In the genomic region with DNA sequence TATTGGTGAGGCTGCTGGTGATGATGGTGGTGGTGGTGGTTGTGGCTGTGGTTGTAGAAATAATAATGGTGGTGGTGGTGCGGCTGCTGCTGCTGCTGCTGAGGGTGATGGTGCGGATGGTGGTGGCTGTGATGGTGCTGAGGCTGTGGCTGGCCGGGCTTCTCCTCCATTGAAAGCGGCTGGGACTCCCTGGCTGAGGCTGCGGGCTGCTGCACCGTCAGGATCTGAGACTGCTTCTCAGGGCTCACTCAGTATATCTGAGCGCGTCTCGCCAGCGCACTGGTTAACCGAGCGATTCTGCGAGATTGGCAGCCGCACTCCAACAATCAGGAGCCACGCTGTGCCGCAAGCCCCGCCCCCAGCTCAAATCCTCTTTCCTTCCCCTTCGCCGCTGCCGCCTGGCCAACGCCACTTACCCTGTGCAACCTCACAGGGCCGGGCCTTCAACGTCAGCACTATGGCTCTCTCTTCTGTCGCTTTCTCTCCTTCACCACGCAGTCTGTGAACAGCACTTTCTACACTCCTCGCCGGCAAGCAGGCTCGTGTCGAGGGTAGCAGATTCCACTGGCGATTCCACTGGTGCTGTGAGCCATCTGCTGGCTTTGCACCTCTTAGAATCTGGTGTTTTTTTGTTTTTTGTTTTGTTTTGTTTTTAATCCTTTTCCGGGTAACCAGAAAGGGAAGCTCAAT, we compare ENCODE assay signal across 1 cellular context.
TF ChIP-seq lines count a peak whose summit lies in the region.

TSS of gene NUFIP2 (minus strand) at position 259 of the 690 bp plus-strand sequence. CDS start at position 170, 89 bp downstream.

TF ChIP-seq in HepG2, 621 proteins besides CTCF, POLR2A, EP300 and RAD21 (continued from another document and continues in another):
- no peak for TF ChIP-seq GRHL1 (CRISPR knock-in tag; conservative IDR thresholded peaks at IDR 0.05)
- peak; percentile 90 for TF ChIP-seq NFYC (CRISPR knock-in tag; IDR thresholded peaks at IDR 0.05)
- TF ChIP-seq ZSCAN31 (CRISPR knock-in tag; IDR thresholded peaks at IDR 0.05; ENCODE audit: low read depth) = 0 out of 2 replicates have a peak, but pooled peaks have one; percentile 55
- no peak for TF ChIP-seq ARID3A (IDR thresholded peaks at IDR 0.05; ENCODE audit: low read depth, low read length)
- no peak for TF ChIP-seq PLRG1 (conservative IDR thresholded peaks at IDR 0.05)
- TF ChIP-seq, protein P1, sequence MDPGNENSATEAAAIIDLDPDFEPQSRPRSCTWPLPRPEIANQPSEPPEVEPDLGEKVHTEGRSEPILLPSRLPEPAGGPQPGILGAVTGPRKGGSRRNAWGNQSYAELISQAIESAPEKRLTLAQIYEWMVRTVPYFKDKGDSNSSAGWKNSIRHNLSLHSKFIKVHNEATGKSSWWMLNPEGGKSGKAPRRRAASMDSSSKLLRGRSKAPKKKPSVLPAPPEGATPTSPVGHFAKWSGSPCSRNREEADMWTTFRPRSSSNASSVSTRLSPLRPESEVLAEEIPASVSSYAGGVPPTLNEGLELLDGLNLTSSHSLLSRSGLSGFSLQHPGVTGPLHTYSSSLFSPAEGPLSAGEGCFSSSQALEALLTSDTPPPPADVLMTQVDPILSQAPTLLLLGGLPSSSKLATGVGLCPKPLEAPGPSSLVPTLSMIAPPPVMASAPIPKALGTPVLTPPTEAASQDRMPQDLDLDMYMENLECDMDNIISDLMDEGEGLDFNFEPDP (CRISPR knock-in tag; conservative IDR thresholded peaks at IDR 0.05) = no peak
- TF ChIP-seq, protein P2, sequence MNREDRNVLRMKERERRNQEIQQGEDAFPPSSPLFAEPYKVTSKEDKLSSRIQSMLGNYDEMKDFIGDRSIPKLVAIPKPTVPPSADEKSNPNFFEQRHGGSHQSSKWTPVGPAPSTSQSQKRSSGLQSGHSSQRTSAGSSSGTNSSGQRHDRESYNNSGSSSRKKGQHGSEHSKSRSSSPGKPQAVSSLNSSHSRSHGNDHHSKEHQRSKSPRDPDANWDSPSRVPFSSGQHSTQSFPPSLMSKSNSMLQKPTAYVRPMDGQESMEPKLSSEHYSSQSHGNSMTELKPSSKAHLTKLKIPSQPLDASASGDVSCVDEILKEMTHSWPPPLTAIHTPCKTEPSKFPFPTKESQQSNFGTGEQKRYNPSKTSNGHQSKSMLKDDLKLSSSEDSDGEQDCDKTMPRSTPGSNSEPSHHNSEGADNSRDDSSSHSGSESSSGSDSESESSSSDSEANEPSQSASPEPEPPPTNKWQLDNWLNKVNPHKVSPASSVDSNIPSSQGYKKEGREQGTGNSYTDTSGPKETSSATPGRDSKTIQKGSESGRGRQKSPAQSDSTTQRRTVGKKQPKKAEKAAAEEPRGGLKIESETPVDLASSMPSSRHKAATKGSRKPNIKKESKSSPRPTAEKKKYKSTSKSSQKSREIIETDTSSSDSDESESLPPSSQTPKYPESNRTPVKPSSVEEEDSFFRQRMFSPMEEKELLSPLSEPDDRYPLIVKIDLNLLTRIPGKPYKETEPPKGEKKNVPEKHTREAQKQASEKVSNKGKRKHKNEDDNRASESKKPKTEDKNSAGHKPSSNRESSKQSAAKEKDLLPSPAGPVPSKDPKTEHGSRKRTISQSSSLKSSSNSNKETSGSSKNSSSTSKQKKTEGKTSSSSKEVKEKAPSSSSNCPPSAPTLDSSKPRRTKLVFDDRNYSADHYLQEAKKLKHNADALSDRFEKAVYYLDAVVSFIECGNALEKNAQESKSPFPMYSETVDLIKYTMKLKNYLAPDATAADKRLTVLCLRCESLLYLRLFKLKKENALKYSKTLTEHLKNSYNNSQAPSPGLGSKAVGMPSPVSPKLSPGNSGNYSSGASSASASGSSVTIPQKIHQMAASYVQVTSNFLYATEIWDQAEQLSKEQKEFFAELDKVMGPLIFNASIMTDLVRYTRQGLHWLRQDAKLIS (CRISPR knock-in tag; IDR thresholded peaks at IDR 0.05) = peak; percentile 94
- TF ChIP-seq MAFG (CRISPR knock-in tag; IDR thresholded peaks at IDR 0.05) = no peak
- TF ChIP-seq NCOA5 (CRISPR knock-in tag; IDR thresholded peaks at IDR 0.05) = no peak
- TF ChIP-seq SP140L (CRISPR knock-in tag; IDR thresholded peaks at IDR 0.05; ENCODE audit: borderline replicate concordance) = 0 out of 2 replicates have a peak, but pooled peaks have one; percentile 63
- TF ChIP-seq, protein P3, sequence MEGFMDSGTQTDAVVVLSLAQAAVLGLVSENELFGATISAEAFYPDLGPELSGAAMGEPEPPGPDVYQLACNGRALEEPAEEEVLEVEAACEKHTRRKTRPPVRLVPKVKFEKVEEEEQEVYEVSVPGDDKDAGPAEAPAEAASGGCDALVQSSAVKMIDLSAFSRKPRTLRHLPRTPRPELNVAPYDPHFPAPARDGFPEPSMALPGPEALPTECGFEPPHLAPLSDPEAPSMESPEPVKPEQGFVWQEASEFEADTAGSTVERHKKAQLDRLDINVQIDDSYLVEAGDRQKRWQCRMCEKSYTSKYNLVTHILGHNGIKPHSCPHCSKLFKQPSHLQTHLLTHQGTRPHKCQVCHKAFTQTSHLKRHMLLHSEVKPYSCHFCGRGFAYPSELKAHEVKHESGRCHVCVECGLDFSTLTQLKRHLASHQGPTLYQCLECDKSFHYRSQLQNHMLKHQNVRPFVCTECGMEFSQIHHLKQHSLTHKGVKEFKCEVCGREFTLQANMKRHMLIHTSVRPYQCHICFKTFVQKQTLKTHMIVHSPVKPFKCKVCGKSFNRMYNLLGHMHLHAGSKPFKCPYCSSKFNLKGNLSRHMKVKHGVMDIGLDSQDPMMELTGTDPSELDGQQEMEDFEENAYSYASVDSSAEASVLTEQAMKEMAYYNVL (CRISPR knock-in tag; IDR thresholded peaks at IDR 0.05; ENCODE audit: borderline replicate concordance) = peak; percentile 27; the same call in 1 of the 2 replicates
- peak; percentile 84 for TF ChIP-seq RXRB (CRISPR knock-in tag; IDR thresholded peaks at IDR 0.05; ENCODE audit: borderline replicate concordance)
- 0 out of 2 replicates have a peak, but pooled peaks have one; percentile 75 for TF ChIP-seq ZNF878 (CRISPR knock-in tag; IDR thresholded peaks at IDR 0.05)
- peak; percentile 94 for TF ChIP-seq ERF (CRISPR knock-in tag; IDR thresholded peaks at IDR 0.05)
- TF ChIP-seq, protein P4, sequence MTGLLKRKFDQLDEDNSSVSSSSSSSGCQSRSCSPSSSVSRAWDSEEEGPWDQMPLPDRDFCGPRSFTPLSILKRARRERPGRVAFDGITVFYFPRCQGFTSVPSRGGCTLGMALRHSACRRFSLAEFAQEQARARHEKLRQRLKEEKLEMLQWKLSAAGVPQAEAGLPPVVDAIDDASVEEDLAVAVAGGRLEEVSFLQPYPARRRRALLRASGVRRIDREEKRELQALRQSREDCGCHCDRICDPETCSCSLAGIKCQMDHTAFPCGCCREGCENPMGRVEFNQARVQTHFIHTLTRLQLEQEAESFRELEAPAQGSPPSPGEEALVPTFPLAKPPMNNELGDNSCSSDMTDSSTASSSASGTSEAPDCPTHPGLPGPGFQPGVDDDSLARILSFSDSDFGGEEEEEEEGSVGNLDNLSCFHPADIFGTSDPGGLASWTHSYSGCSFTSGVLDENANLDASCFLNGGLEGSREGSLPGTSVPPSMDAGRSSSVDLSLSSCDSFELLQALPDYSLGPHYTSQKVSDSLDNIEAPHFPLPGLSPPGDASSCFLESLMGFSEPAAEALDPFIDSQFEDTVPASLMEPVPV (CRISPR knock-in tag; IDR thresholded peaks at IDR 0.05) = peak; percentile 95
- 0 out of 2 replicates have a peak, but pooled peaks have one; percentile 39 for TF ChIP-seq HMG20B (CRISPR knock-in tag; conservative IDR thresholded peaks at IDR 0.05)
- no peak for TF ChIP-seq SMAD9 (CRISPR knock-in tag; IDR thresholded peaks at IDR 0.05)
- TF ChIP-seq ZNF747 (CRISPR knock-in tag; IDR thresholded peaks at IDR 0.05; ENCODE audit: borderline replicate concordance) = 0 out of 2 replicates have a peak, but pooled peaks have one; percentile 66
- TF ChIP-seq TFE3 (CRISPR knock-in tag; IDR thresholded peaks at IDR 0.05) = peak; percentile 84
- no peak for TF ChIP-seq ZNF382 (CRISPR knock-in tag; IDR thresholded peaks at IDR 0.05; ENCODE audit: borderline replicate concordance)
- TF ChIP-seq PLSCR1 (CRISPR knock-in tag; IDR thresholded peaks at IDR 0.05; ENCODE audit: borderline replicate concordance) = no peak
- no peak for TF ChIP-seq HNF4A (CRISPR knock-in tag; IDR thresholded peaks at IDR 0.05)
- TF ChIP-seq TP53 (CRISPR knock-in tag; conservative IDR thresholded peaks at IDR 0.05) = no peak
- TF ChIP-seq HNF4G (IDR thresholded peaks at IDR 0.05; ENCODE audit: borderline replicate concordance, low read depth, low read length) = no peak
- TF ChIP-seq HNF4G (CRISPR knock-in tag; IDR thresholded peaks at IDR 0.05; ENCODE audit: borderline replicate concordance, low read depth) = no peak
- no peak for TF ChIP-seq DNMT1 (CRISPR knock-in tag; IDR thresholded peaks at IDR 0.05)
- no peak for TF ChIP-seq NR3C1 (CRISPR knock-in tag; IDR thresholded peaks at IDR 0.05)
- no peak for TF ChIP-seq ZNF33A (CRISPR knock-in tag; IDR thresholded peaks at IDR 0.05; ENCODE audit: borderline replicate concordance)
- TF ChIP-seq SNRNP70 (IDR thresholded peaks at IDR 0.05; ENCODE audit: low read depth, low read length) = no peak
- no peak for TF ChIP-seq GLMP (CRISPR knock-in tag; IDR thresholded peaks at IDR 0.05; ENCODE audit: borderline replicate concordance)
- TF ChIP-seq FOXO1 (CRISPR knock-in tag; IDR thresholded peaks at IDR 0.05) = peak; percentile 29
- TF ChIP-seq ZBTB14 (CRISPR knock-in tag; IDR thresholded peaks at IDR 0.05) = no peak
- TF ChIP-seq THAP7 (CRISPR knock-in tag; IDR thresholded peaks at IDR 0.05) = peak; percentile 84
- TF ChIP-seq ZNF670 (CRISPR knock-in tag; IDR thresholded peaks at IDR 0.05; ENCODE audit: borderline replicate concordance) = no peak; the same call in 1 of the 2 replicates
- TF ChIP-seq ZNF251 (CRISPR knock-in tag; IDR thresholded peaks at IDR 0.05) = 0 out of 2 replicates have a peak, but pooled peaks have one; percentile 42
- TF ChIP-seq FOXK2 (IDR thresholded peaks at IDR 0.05) = peak; percentile 14; the same call in 1 of the 2 replicates
- no peak for TF ChIP-seq HDAC6 (IDR thresholded peaks at IDR 0.05; ENCODE audit: low read depth, low read length)
- peak; percentile 86 for TF ChIP-seq KDM4B (CRISPR knock-in tag; IDR thresholded peaks at IDR 0.05)
- no peak for TF ChIP-seq ZFP62 (CRISPR knock-in tag; IDR thresholded peaks at IDR 0.05)
